Comparison of ENCODE assay signal across 11 cellular contexts in the genomic region with DNA sequence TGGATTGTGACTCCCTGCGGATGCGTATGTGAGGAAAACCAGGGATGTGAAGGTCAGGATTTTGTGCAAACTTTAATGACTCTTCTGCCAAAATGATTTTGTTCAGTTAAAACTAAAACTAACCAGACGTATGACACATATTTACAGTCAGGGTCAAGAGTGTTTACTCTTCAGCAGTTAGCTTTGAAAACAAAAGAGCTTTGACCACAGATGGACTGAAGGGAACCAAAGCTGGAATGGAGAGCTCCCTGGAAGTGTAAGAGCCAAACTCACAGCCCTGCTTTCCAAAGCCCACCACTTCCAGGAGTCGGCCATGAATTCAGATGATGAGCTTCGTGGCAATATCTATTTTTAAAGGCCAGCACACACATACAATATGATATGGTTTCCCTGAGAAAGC. TPM values are rescaled to one million over a fixed set of nuclear protein-coding genes. Genes with fewer than 3 reads are reported as not detected.
DNase-seq lines count a peak whose midpoint lies in the region; ATAC-seq, FAIRE-seq and TF ChIP-seq lines count a peak whose summit lies in the region.
"Had no signal": no experiment of that assay in that cellular context is flagged by ENCODE, and none has a peak within 500 bp of the region (broad histone marks: within the 10 kb centered on the region; RNA-seq: fewer than 3 reads in every experiment).

No MANE protein-coding gene starts in this region.

- FAIRE-seq in pancreas (lab: Jason Lieb, UNC), result no peak

- DNase-seq in Caki2 (ENCODE audit: low read depth) (peak; percentile 48), RPMI7951 (ENCODE audit: low read depth) (peak; percentile 74), foreskin melanocyte (peak; percentile 29), pancreas (no peak), superior temporal gyrus (ENCODE audit: extremely low spot score) (no peak)
- no peak for DNase-seq in stimulated activated CD8-positive, alpha-beta memory T cell treated with anti-CD3 and anti-CD28 coated beads, Interleukin-4, amount 100 ng/mL, for 48 hours
- DNase-seq: activated naive CD4-positive, alpha-beta T cell treated with anti-CD3 and anti-CD28 coated beads, Interleukin-2, amount 10 ng/mL, durations not matched to agents 7 days and 5 days; DMS79; NCI-H1436 treated with DMSO at 0.1 percent for 48 hours had no signal

- intact Hi-C loops in pancreas (cut with DNase I), result no loop called here

- WGBS in pancreas, 2 donors, result 39 to 49% methylated on average over 5 of the region's 5 CpGs

- TF ChIP-seq CTCF in pancreas (IDR thresholded peaks at IDR 0.05), result no peak

- H3K9me3 ChIP-seq in pancreas, result no peaks in the 10 kb centered on the region

- H3K4me1 ChIP-seq in pancreas, result peaks cover 0 to 11% (median 0%) of the 10 kb centered on the region in 3 donors

- ATAC-seq in pancreas (peak in 3 of 4 donors; percentile 62 to 67 (median 66)), HG02870 (IDR thresholded peaks at IDR 0.05; ENCODE audit: unreplicated experiment) (no peak), GM19395 (IDR thresholded peaks at IDR 0.05; ENCODE audit: unreplicated experiment) (no peak)

- in situ Hi-C loops in Caki2 (cut with HindIII; ENCODE audit: low pct_unique_long_range_greater_than_20kb, low sequenced_read_pairs), result no loop called here

- no peaks in the 10 kb centered on the region for H3K27me3 ChIP-seq in pancreas

- no peak overlapping the region for H3K4me3 ChIP-seq in pancreas

- H3K27ac ChIP-seq in pancreas, result peak overlapping the region in 3 of 4 donors; percentile 2 to 77 (median 68)

- no peaks in the 10 kb centered on the region for H3K36me3 ChIP-seq in pancreas

RNA-seq across cellular contexts. Expression of a gene that starts 15.5 kb away (rescaled TPM):
- total RNA-seq in Caki2 (2014; rRNA removed; shearing (Covaris generic); ENCODE audit: low replicate concordance), result 59.4 and 65.4 TPM in 2 replicates
- 23.4 and 23.7 TPM in 2 replicates for total RNA-seq in RPMI7951 (2014; rRNA removed; shearing (Covaris generic))
- 10 to 100 TPM; 19.7 to 53.8 (median 24.8) TPM for total RNA-seq in pancreas
- 1 to 10 TPM; 8.6 to 9.5 TPM for polyA plus RNA-seq in pancreas

Comparison
In these comparisons a context has a peak if more than half of its experiments do, and no peak if none do; other contexts are left out.
1. DNase-seq: peak in Caki2 (single experiment), RPMI7951 (single experiment) and foreskin melanocyte (single experiment); none in pancreas (0 of 6), stimulated activated CD8-positive, alpha-beta memory T cell treated with anti-CD3 and anti-CD28 coated beads, Interleukin-4, amount 100 ng/mL, for 48 hours (single experiment) and superior temporal gyrus (single experiment).
2. ATAC-seq: peak in pancreas (3 of 4); none in HG02870 (single experiment) and GM19395 (single experiment).